In the genomic region with DNA sequence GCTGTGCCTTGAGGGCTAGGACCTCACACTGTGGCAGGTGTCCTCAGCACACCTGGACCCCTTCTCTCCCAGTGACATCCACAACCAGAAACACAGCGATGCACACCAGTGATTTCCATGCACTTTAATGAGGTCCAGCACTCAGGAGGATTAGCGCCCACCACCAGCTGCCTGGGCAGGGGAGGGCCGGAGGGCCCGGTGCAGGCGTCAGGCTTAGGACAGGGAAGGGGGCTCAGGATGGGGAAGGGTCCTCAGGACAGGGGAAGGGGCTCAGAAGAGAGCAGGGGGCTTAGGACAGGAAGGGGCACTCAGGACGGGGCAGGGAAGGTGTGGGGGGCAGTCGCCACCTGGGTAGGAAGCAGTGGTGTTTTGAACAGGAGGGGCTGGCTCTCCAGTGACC, we compare ENCODE assay signal across 8 cellular contexts. TPM values are rescaled to one million over a fixed set of nuclear protein-coding genes. Genes with fewer than 3 reads are reported as not detected.
"Had no signal": no experiment of that assay in that cellular context is flagged by ENCODE, and none has a peak within 500 bp of the region (broad histone marks: within the 10 kb centered on the region; RNA-seq: fewer than 3 reads in every experiment).

No MANE protein-coding gene starts in this region.

RNA-seq across cellular contexts. Expression of gene TPSB2, which starts 1.8 kb away (rescaled TPM):
- total RNA-seq: LHCN-M2, MCF 10A, NCI-H460, OCI-LY7, PC-9, RPMI7951, SJCRH30, SK-MEL-5 had no signal

RNA-seq across cellular contexts. Expression of gene TPSG1, which starts 3.2 kb away (rescaled TPM):
- total RNA-seq: LHCN-M2, MCF 10A, NCI-H460, OCI-LY7, PC-9, SJCRH30, SK-MEL-5 had no signal

RNA-seq across cellular contexts. Expression of gene TPSAB1, which starts 12.3 kb away (rescaled TPM):
- total RNA-seq: LHCN-M2, MCF 10A, NCI-H460, OCI-LY7, PC-9, SJCRH30, SK-MEL-5 had no signal

RNA-seq across cellular contexts. Expression of gene TPSD1, which starts 27.6 kb away (rescaled TPM):
- total RNA-seq: LHCN-M2, MCF 10A, NCI-H460, OCI-LY7, PC-9, RPMI7951, SJCRH30, SK-MEL-5 had no signal
